ENCODE assay signal across 12 cellular contexts in genomic region chr20:62523473-62524203, GRCh38. TPM values are rescaled to one million over a fixed set of nuclear protein-coding genes. Genes with fewer than 3 reads are reported as not detected.
DNase-seq lines count a peak whose midpoint lies in the region; ATAC-seq, FAIRE-seq and TF ChIP-seq lines count a peak whose summit lies in the region.
"Had no signal": no experiment of that assay in that cellular context is flagged by ENCODE, and none has a peak within 500 bp of the region (broad histone marks: within the 10 kb centered on the region; RNA-seq: fewer than 3 reads in every experiment).

No MANE protein-coding gene starts in this region.

- no peak overlapping the region for H3K9ac ChIP-seq in HepG2 (ENCODE audit: insufficient read depth, low read depth, low read length)

- POLR2A ChIA-PET in HepG2 (lab: Yijun Ruan, JAX), result no interaction called here

- in situ Hi-C loops in HepG2 (cut with HindIII; ENCODE audit: extremely low pct_ligation_motif_present, low pct_unique_long_range_greater_than_20kb), result loop anchor here (25.0 kb wide), 1 partner anchor 264 kb away; the partner anchor contains the start of gene MRGBP

- ATAC-seq in HepG2 (peak; percentile 88), right lobe of liver (no peak), mucosa of descending colon (peak; percentile 28)

- TF ChIP-seq RAD21 in HepG2 (CRISPR knock-in tag; IDR thresholded peaks at IDR 0.05), result no peak

- TF ChIP-seq CTCF in HepG2 (CRISPR knock-in tag; IDR thresholded peaks at IDR 0.05), result no peak
- no peak for TF ChIP-seq CTCF in right lobe of liver (IDR thresholded peaks at IDR 0.05)
- no peak for TF ChIP-seq CTCF in mucosa of descending colon (IDR thresholded peaks at IDR 0.05)

- no peak for FAIRE-seq in HepG2 (lab: Jason Lieb, UNC)
- no peak for FAIRE-seq in urothelium cell line (lab: Jason Lieb, UNC)

- DNase-seq in HepG2 (ENCODE audit: low spot score) (peak; percentile 80), right lobe of liver (no peak), mucosa of descending colon (no peak), urothelium cell line (ENCODE audit: low spot score) (peak; percentile 95), NCI-H1436 treated with DMSO at 0.1 percent for 48 hours (lab: John Stamatoyannopoulos, UW) (no peak), NCI-H2029 (lab: John Stamatoyannopoulos, UW) (no peak), inferior parietal cortex (ENCODE audit: extremely low spot score) (no peak)
- DNase-seq in activated CD8-positive, alpha-beta memory T cell treated with anti-CD3 and anti-CD28 coated beads, Interleukin-2, amount 50 U/mL, for 48 hours, result peak; percentile 83
- DNase-seq: heart right ventricle, NCI-H1105 treated with DMSO at 0.1 percent for 48 hours had no signal

- H4K20me1 ChIP-seq in HepG2 (ENCODE audit: insufficient read depth, low read length), result no peaks in the 10 kb centered on the region

- 24% methylated on average over 26 of the region's 26 CpGs for WGBS in HepG2 (ENCODE audit: low lambda C conversion rate)
- WGBS in right lobe of liver (ENCODE audit: insufficient coverage, low coverage, low lambda C conversion rate, missing lambda C conversion rate), result 39% methylated on average over 14 of the region's 26 CpGs

- CTCF ChIA-PET in HepG2 (lab: Yijun Ruan, JAX; ENCODE audit: low intra/inter-chr PET ratio, low total read pairs), result no interaction called here

- peaks cover 21% of the 10 kb centered on the region for H3K4me1 ChIP-seq in HepG2 (ENCODE audit: insufficient read depth, low read length)
- no peaks in the 10 kb centered on the region for H3K4me1 ChIP-seq in right lobe of liver
- H3K4me1 ChIP-seq in mucosa of descending colon (ENCODE audit: low read depth), result no peaks in the 10 kb centered on the region

- no peak; a peak in 1 of 4 replicates for TF ChIP-seq EP300 in HepG2 (IDR thresholded peaks at IDR 0.05; ENCODE audit: low read depth in 2 of 2, low read length in 2 of 2)
- no peak for TF ChIP-seq EP300 in HepG2 (CRISPR knock-in tag; IDR thresholded peaks at IDR 0.05; ENCODE audit: borderline replicate concordance)

- TF ChIP-seq POLR2A in HepG2 (IDR thresholded peaks at IDR 0.05; ENCODE audit: insufficient read depth in 1 of 2, low read depth in 2 of 2, low read length in 2 of 2) (no peak), right lobe of liver (IDR thresholded peaks at IDR 0.05) (no peak)

- H3K27me3 ChIP-seq in HepG2 (ENCODE audit: control insufficient read depth in 1 of 2, insufficient read depth in 2 of 2, low read length in 2 of 2), result peaks cover 29 to 74% of the 10 kb centered on the region in 2 experiments; a peak in 4 of 5 replicates
- no peaks in the 10 kb centered on the region for H3K27me3 ChIP-seq in right lobe of liver

- intact Hi-C loops in HepG2 (cut with micrococcal nuclease; ENCODE audit: unreplicated experiment), result loop anchor here (5.0 kb wide), 1 partner anchor 59 kb away; no protein-coding TSS in a partner anchor
- intact Hi-C loops in right lobe of liver (cut with DNase I), result no loop called here
- intact Hi-C loops in mucosa of descending colon (cut with DNase I, micrococcal nuclease), result no loop called here

- no peaks in the 10 kb centered on the region for H3K79me2 ChIP-seq in HepG2 (ENCODE audit: insufficient read depth, low read length)

- peak overlapping the region in 1 of 3 experiments; percentile 10; a peak in 1 of 6 replicates for H3K4me3 ChIP-seq in HepG2 (replicated peaks in 1 of 3; ENCODE audit: insufficient read depth in 1 of 3, low read depth in 2 of 3, low read length in 3 of 3)
- no peak overlapping the region for H3K4me3 ChIP-seq in right lobe of liver
- H3K4me3 ChIP-seq in mucosa of descending colon, result no peak overlapping the region
- H3K4me3 ChIP-seq: heart right ventricle had no signal

- peak overlapping the region; percentile 42; the same call in 1 of the 2 replicates for H3K4me2 ChIP-seq in HepG2 (ENCODE audit: low read depth, low read length)

- H3K36me3 ChIP-seq in HepG2 (replicated peaks in 1 of 2; ENCODE audit: control insufficient read depth in 1 of 2, insufficient read depth in 2 of 2, low read length in 2 of 2) (no peaks in the 10 kb centered on the region), right lobe of liver (no peaks in the 10 kb centered on the region), mucosa of descending colon (ENCODE audit: low read depth) (no peaks in the 10 kb centered on the region)
- H3K36me3 ChIP-seq: heart right ventricle had no signal

- BruUV-seq in HepG2 (replicated peaks; lab: Mats Ljungman, UMichigan), result no TSS peak

- H2AFZ ChIP-seq in HepG2 (ENCODE audit: low read length), result no peak overlapping the region

- H3K27ac ChIP-seq in HepG2 (ENCODE audit: extremely low read length, insufficient read depth, low read length), result no peak overlapping the region
- H3K27ac ChIP-seq in right lobe of liver, result no peak overlapping the region
- H3K27ac ChIP-seq: heart right ventricle had no signal

- H3K9me3 ChIP-seq in HepG2 (ENCODE audit: low read length), result no peaks in the 10 kb centered on the region
- no peaks in the 10 kb centered on the region for H3K9me3 ChIP-seq in right lobe of liver
- no peaks in the 10 kb centered on the region for H3K9me3 ChIP-seq in mucosa of descending colon
- H3K9me3 ChIP-seq: heart right ventricle had no signal

TF ChIP-seq in HepG2, 621 proteins besides CTCF, POLR2A, EP300 and RAD21 (continues in another document):
- TF ChIP-seq ZFP36L2 (CRISPR knock-in tag; IDR thresholded peaks at IDR 0.05) (no peak), XRCC5 (optimal IDR thresholded peaks at IDR 0.05; ENCODE audit: low read length) (peak; percentile 24), NR2F6 (IDR thresholded peaks at IDR 0.05) (no peak), NR2F6 (CRISPR knock-in tag; IDR thresholded peaks at IDR 0.05) (peak; percentile 46; the same call in 1 of the 2 replicates), HMGA1 (CRISPR knock-in tag; conservative IDR thresholded peaks at IDR 0.05) (no peak), ZNF501 (CRISPR knock-in tag; IDR thresholded peaks at IDR 0.05) (0 out of 2 replicates have a peak, but pooled peaks have one; percentile 62), TCF7 (IDR thresholded peaks at IDR 0.05; ENCODE audit: low read depth) (peak; percentile 83)

RNA-seq across cellular contexts. Expression of gene GATA5, which starts 47.8 kb away (rescaled TPM):
- total RNA-seq in HepG2 (2016; rRNA removed; fragmentation: Illumina TruSeq; extraction: Trizol), result 0.20 and 0.39 TPM in 2 replicates
- 0.09 and 0.10 TPM in 2 replicates for total RNA-seq in HepG2 (2016; cell fraction: cytosol; rRNA removed; fragmentation: Illumina TruSeq; extraction: Trizol; ENCODE audit: low read depth)
- 0.10 and 0.32 TPM in 2 replicates for total RNA-seq in HepG2 (2016; cell fraction: insoluble cytoplasmic fraction; rRNA removed; fragmentation: Illumina TruSeq; extraction: Trizol)
- 0.31 and 0.65 TPM in 2 replicates for total RNA-seq in HepG2 (2016; cell fraction: membrane; rRNA removed; fragmentation: Illumina TruSeq; extraction: Trizol)
- 0.19 and 0.22 TPM in 2 replicates for total RNA-seq in HepG2 (2016; cell fraction: nucleus; rRNA removed; fragmentation: Illumina TruSeq; extraction: Trizol)
- polyA plus RNA-seq in HepG2 (2011; rRNA removed), result 0.12 and 0.18 TPM in 2 replicates
- 0.10 and 0.19 TPM in 2 replicates for polyA plus RNA-seq in HepG2 (2011; cell fraction: cytosol; rRNA removed)
- polyA plus RNA-seq in HepG2 (2011; cell fraction: nucleus; rRNA removed), result 0.09 and 0.27 TPM in 2 replicates
- 0.05 and 0.16 TPM in 2 replicates for polyA plus RNA-seq in HepG2 (2012)
- polyA plus RNA-seq in HepG2 (2016; cell fraction: cytosol; fragmentation: Illumina TruSeq; extraction: Trizol; ENCODE audit: low read depth), result 0.26 and 0.33 TPM in 2 replicates
- polyA plus RNA-seq in HepG2 (2016; cell fraction: insoluble cytoplasmic fraction; fragmentation: Illumina TruSeq; extraction: Trizol; ENCODE audit: low read depth), result 0.29 and 0.56 TPM in 2 replicates
- polyA plus RNA-seq in HepG2 (2016; cell fraction: membrane; fragmentation: Illumina TruSeq; extraction: Trizol; ENCODE audit: low read depth), result 0.41 and 0.42 TPM in 2 replicates
- polyA plus RNA-seq in HepG2 (2016; cell fraction: nucleus; fragmentation: Illumina TruSeq; extraction: Trizol; ENCODE audit: insufficient read depth, low read depth), result 0.41 and 0.80 TPM in 2 replicates
- 0.18 TPM in 1 of 2 replicates, not detected in the other for polyA minus RNA-seq in HepG2 (2011; rRNA and poly(A)+ RNA removed; ENCODE audit: low replicate concordance)
- not detected in 2 replicates for polyA minus RNA-seq in HepG2 (2011; cell fraction: cytosol; rRNA and poly(A)+ RNA removed)
- not detected in 2 replicates for polyA minus RNA-seq in HepG2 (2011; cell fraction: nucleus; rRNA and poly(A)+ RNA removed)
- under 1 TPM; 0.12 to 0.56 (median 0.26) TPM for total RNA-seq in right lobe of liver
- under 1 TPM in 2 of 3 donors, not detected in 1; 0.14 to 0.22 TPM for total RNA-seq in mucosa of descending colon
- total RNA-seq: activated CD8-positive, alpha-beta memory T cell treated with anti-CD3 and anti-CD28 coated beads for 36 hours had no signal
- polyA plus RNA-seq: AG04450 had no signal

Comparison
In these comparisons a context has a peak if more than half of its experiments do, and no peak if none do; other contexts are left out.
1. ATAC-seq: peak in HepG2 (single experiment) and mucosa of descending colon (single experiment); none in right lobe of liver (0 of 4).
2. DNase-seq: peak in HepG2 (single experiment), activated CD8-positive, alpha-beta memory T cell treated with anti-CD3 and anti-CD28 coated beads, Interleukin-2, amount 50 U/mL, for 48 hours (single experiment) and urothelium cell line (single experiment); none in right lobe of liver (0 of 3), mucosa of descending colon (0 of 3), NCI-H1436 treated with DMSO at 0.1 percent for 48 hours (single experiment), NCI-H2029 (single experiment) and inferior parietal cortex (single experiment).